Comparison of ENCODE assay signal across 10 cellular contexts in genomic region chr3:69288161-69288895, GRCh38.
A peak's percentile ranks its signal among the peaks of the same experiment; 100 is the strongest.
DNase-seq lines count a peak whose midpoint lies in the region; ATAC-seq, FAIRE-seq and TF ChIP-seq lines count a peak whose summit lies in the region.
"Had no signal": no experiment of that assay in that cellular context is flagged by ENCODE, and none has a peak within 500 bp of the region (broad histone marks: within the 10 kb centered on the region; RNA-seq: fewer than 3 reads in every experiment).

No MANE protein-coding gene starts in this region.

- H3K79me2 ChIP-seq in GM12878 (ENCODE audit: control insufficient read depth, insufficient read depth, low read length), result no peaks in the 10 kb centered on the region

- no peak for TF ChIP-seq POLR2A in GM12878 (IDR thresholded peaks at IDR 0.05; ENCODE audit: low read depth, low read length)

- H3K4me2 ChIP-seq in GM12878 (ENCODE audit: control insufficient read depth, insufficient read depth), result peak overlapping the region; percentile 74

- intact Hi-C loops in GM12878 (cut with micrococcal nuclease; ENCODE audit: unreplicated experiment), result loop anchor here (5.0 kb wide), 1 partner anchor 46 kb away; no protein-coding TSS in a partner anchor
- intact Hi-C loops in psoas muscle (cut with DNase I), result no loop called here

- H3K36me3 ChIP-seq in GM12878 (ENCODE audit: control insufficient read depth in 2 of 2, insufficient read depth in 2 of 2, low read length in 1 of 2), result no peaks in the 10 kb centered on the region
- H3K36me3 ChIP-seq in psoas muscle (ENCODE audit: insufficient read depth in 1 of 2, low read depth in 1 of 2), result no peaks in the 10 kb centered on the region

- 27% methylated on average over 12 of the region's 12 CpGs for WGBS in GM12878 (ENCODE audit: insufficient coverage, insufficient replicate concordance, low lambda C conversion rate, missing lambda C conversion rate)
- WGBS in psoas muscle, 3 donors, result 72 to 77% (median 73%) methylated on average over 12 of the region's 12 CpGs

- peak; percentile 98 for ATAC-seq in GM12878
- no peak for ATAC-seq in HG03045 (IDR thresholded peaks at IDR 0.05; ENCODE audit: unreplicated experiment)
- ATAC-seq in psoas muscle, result no peak
- no peak for ATAC-seq in GM21737 (IDR thresholded peaks at IDR 0.05; ENCODE audit: unreplicated experiment)

- BruUV-seq in GM12878 (replicated peaks; lab: Mats Ljungman, UMichigan), result no TSS peak

- H3K9ac ChIP-seq in GM12878 (ENCODE audit: control insufficient read depth, insufficient read depth, low read length), result no peak overlapping the region

- no peak for FAIRE-seq in GM12878 (lab: Jason Lieb, UNC)
- FAIRE-seq: bronchial epithelial cell had no signal

- H3K4me3 ChIP-seq in GM12878, result no peak overlapping the region
- H3K4me3 ChIP-seq in psoas muscle, result no peak overlapping the region

- TF ChIP-seq CTCF in GM12878 (IDR thresholded peaks at IDR 0.05 in 2 of 3, conservative IDR thresholded peaks at IDR 0.05 in 1 of 3; ENCODE audit: control insufficient read depth in 2 of 3, extremely low read depth in 1 of 3, insufficient read depth in 1 of 3, low read depth in 3 of 3, low read length in 3 of 3) (no peak), psoas muscle (IDR thresholded peaks at IDR 0.05) (no peak)

- H2AFZ ChIP-seq in GM12878 (ENCODE audit: control insufficient read depth, low read depth, low read length), result no peak overlapping the region

- H3K27me3 ChIP-seq in GM12878 (replicated peaks in 1 of 2; ENCODE audit: control insufficient read depth in 2 of 2, insufficient read depth in 2 of 2, low read length in 1 of 2), result no peaks in the 10 kb centered on the region
- no peaks in the 10 kb centered on the region for H3K27me3 ChIP-seq in psoas muscle (ENCODE audit: insufficient read depth in 3 of 3, low read length in 2 of 3)

- RAD21 ChIA-PET in GM12878 (lab: Charles Lee; ENCODE audit: unreplicated experiment), result interaction anchor here (0.7 to 5.3 kb wide), 6 partner anchors 15 to 195 kb away, joined by 3 to 28 read pairs (median 3); no protein-coding TSS in a partner anchor

- TF ChIP-seq RAD21 in Ishikawa (IDR thresholded peaks at IDR 0.05; ENCODE audit: low read depth) (no peak), GM12878 (IDR thresholded peaks at IDR 0.05; ENCODE audit: insufficient read depth, low read depth, low read length) (no peak)

- TF ChIP-seq EP300 in Ishikawa (IDR thresholded peaks at IDR 0.05; ENCODE audit: borderline replicate concordance) (no peak), GM12878 (IDR thresholded peaks at IDR 0.05; ENCODE audit: borderline replicate concordance in 1 of 2, control insufficient read depth in 1 of 2, low read depth in 2 of 2, low read length in 2 of 2) (0 out of 4 replicates have a peak, but pooled peaks of 1 of the 2 experiments have one; percentile 32)

- H4K20me1 ChIP-seq in GM12878 (ENCODE audit: control insufficient read depth, insufficient read depth), result no peaks in the 10 kb centered on the region

- peaks cover 12% of the 10 kb centered on the region for H3K4me1 ChIP-seq in GM12878 (ENCODE audit: control insufficient read depth, insufficient read depth, low read length)
- no peaks in the 10 kb centered on the region for H3K4me1 ChIP-seq in psoas muscle

- in situ Hi-C loops in GM12878 (cut with MboI), result no loop called here

- CTCF ChIA-PET in GM12878 (lab: Yijun Ruan, JAX), result interaction anchor here (0.7 to 3.8 kb wide), 6 partner anchors 15 to 167 kb away, joined by 3 to 17 read pairs (median 7); no protein-coding TSS in a partner anchor

- DNase-seq in DMS 273 (lab: John Stamatoyannopoulos, UW; ENCODE audit: unreplicated experiment) (peak; percentile 17), DMS 273 treated with DMSO at 0.1 percent for 48 hours (lab: John Stamatoyannopoulos, UW) (no peak), GM12878 (ENCODE audit: low read depth, low spot score) (no peak), psoas muscle (no peak)
- peak; percentile 70 for DNase-seq in stimulated activated CD4-positive, alpha-beta T cell treated with anti-CD3 and anti-CD28 coated beads, Interleukin-4, amount 100 ng/mL, for 24 hours

- POLR2A ChIA-PET in GM12878 (lab: Charles Lee), result interaction anchor here (0.6 to 1.7 kb wide), 2 partner anchors 34 to 47 kb away, joined by 3 to 4 read pairs; no protein-coding TSS in a partner anchor

- SMC1A ChIA-PET in GM12878 (lab: Charles Lee; ENCODE audit: uncharacterized antibody, unreplicated experiment), result interaction anchor here (0.7 to 5.2 kb wide), 13 partner anchors 8 to 149 kb away, joined by 3 to 37 read pairs (median 3); no protein-coding TSS in a partner anchor

- H3K9me3 ChIP-seq in GM12878 (replicated peaks; ENCODE audit: control insufficient read depth, insufficient read depth, low read length) (no peaks in the 10 kb centered on the region; the same call in 2 of the 3 replicates), psoas muscle (no peaks in the 10 kb centered on the region)

- H3K27ac ChIP-seq in GM12878 (ENCODE audit: control insufficient read depth, insufficient read depth) (no peak overlapping the region), psoas muscle (no peak overlapping the region)
- H3K27ac ChIP-seq: 22Rv1 had no signal

TF ChIP-seq in Ishikawa, 13 proteins besides CTCF, POLR2A, EP300 and RAD21:
- peak; percentile 54 for TF ChIP-seq NFIC (IDR thresholded peaks at IDR 0.05)
- TF ChIP-seq TEAD4 (IDR thresholded peaks at IDR 0.05), result no peak

TF ChIP-seq in GM12878, 131 proteins besides CTCF, POLR2A, EP300 and RAD21 (continues in another document):
- TF ChIP-seq E4F1 (IDR thresholded peaks at IDR 0.05; ENCODE audit: borderline replicate concordance, partially characterized antibody) (no peak), CBX3 (IDR thresholded peaks at IDR 0.05; ENCODE audit: borderline replicate concordance, low read depth) (no peak), NFIC (IDR thresholded peaks at IDR 0.05; ENCODE audit: low read depth, low read length) (0 out of 2 replicates have a peak, but pooled peaks have one; percentile 18), BCLAF1 (IDR thresholded peaks at IDR 0.05) (no peak), PML (IDR thresholded peaks at IDR 0.05; ENCODE audit: low read length) (no peak), CHD2 (IDR thresholded peaks at IDR 0.05; ENCODE audit: borderline replicate concordance, low read depth, low read length) (no peak), MTA2 (IDR thresholded peaks at IDR 0.05; ENCODE audit: low read depth) (no peak), SIN3A (IDR thresholded peaks at IDR 0.05; ENCODE audit: low read depth, low read length) (no peak), BACH1 (IDR thresholded peaks at IDR 0.05; ENCODE audit: borderline replicate concordance) (no peak), EZH2 (IDR thresholded peaks at IDR 0.05; ENCODE audit: borderline replicate concordance, control insufficient read depth, low read depth, low read length) (no peak), ZNF274 (IDR thresholded peaks at IDR 0.05; ENCODE audit: insufficient read depth, insufficient read length) (no peak), TAF1 (IDR thresholded peaks at IDR 0.05; ENCODE audit: borderline replicate concordance, low read depth, low read length) (no peak), ASH2L (IDR thresholded peaks at IDR 0.05; ENCODE audit: borderline replicate concordance, low read depth) (no peak), MYC (IDR thresholded peaks at IDR 0.05; ENCODE audit: insufficient read depth, insufficient read length, insufficient replicate concordance, low read length, severe bottlenecking) (no peak), NFYA (IDR thresholded peaks at IDR 0.05; ENCODE audit: borderline replicate concordance, low read depth, low read length) (no peak), HDAC6 (IDR thresholded peaks at IDR 0.05; ENCODE audit: unreplicated experiment) (no peak)

Comparison
In these comparisons a context has a peak if more than half of its experiments do, and no peak if none do; other contexts are left out.
1. DNase-seq: peak in DMS 273 (single experiment) and stimulated activated CD4-positive, alpha-beta T cell treated with anti-CD3 and anti-CD28 coated beads, Interleukin-4, amount 100 ng/mL, for 24 hours (single experiment); none in DMS 273 treated with DMSO at 0.1 percent for 48 hours (single experiment), GM12878 (single experiment) and psoas muscle (0 of 2).